In genomic region chr2:190366248-190366753, GRCh38 we compare ENCODE assay signal across 26 cellular contexts.
"Had no signal": no experiment of that assay in that cellular context is flagged by ENCODE, and none has a peak within 500 bp of the region (broad histone marks: within the 10 kb centered on the region; RNA-seq: fewer than 3 reads in every experiment).

No MANE protein-coding gene starts in this region.

- H3K27ac ChIP-seq: coronary artery, esophagus squamous epithelium, gastrocnemius medialis, heart right ventricle, left lung, lower lobe of right lung had no signal

- H3K4me1 Mint-ChIP-seq: mesothelial cell of epicardium had no signal

- H3K4me1 ChIP-seq: gastrocnemius medialis, heart right ventricle, left lung, lower lobe of right lung had no signal

- H3K27me3 ChIP-seq: dorsolateral prefrontal cortex, esophagus squamous epithelium, gastrocnemius medialis, heart right ventricle, left lung had no signal

- H3K4me3 ChIP-seq: coronary artery, dorsolateral prefrontal cortex, esophagus squamous epithelium, gastrocnemius medialis, heart right ventricle, left lung, lower lobe of right lung, mucosa of descending colon had no signal

- FAIRE-seq: colon, endothelial cell of umbilical vein, islet of Langerhans, keratinocyte had no signal

- H3K9me3 Mint-ChIP-seq: mesothelial cell of epicardium, naive B cell had no signal

- H3K9me3 ChIP-seq: esophagus squamous epithelium, gastrocnemius medialis, heart right ventricle, left lung, lower lobe of right lung, mucosa of descending colon had no signal

- H3K27ac Mint-ChIP-seq: mesothelial cell of epicardium, naive B cell had no signal

- H3K27me3 Mint-ChIP-seq: naive B cell had no signal

- DNase-seq: dermis blood vessel endothelial cell; dorsolateral prefrontal cortex; effector CD4-positive, alpha-beta T cell; effector memory CD4-positive, alpha-beta T cell; esophagus squamous epithelium; foreskin fibroblast; foreskin melanocyte; gastrocnemius medialis; glutamatergic neuron; head of caudate nucleus; heart right ventricle; hippocampal formation; left cardiac atrium; left lung; left ventricle myocardium superior; lower lobe of right lung; mesenchymal stem cell; mucosa of descending colon; naive B cell had no signal

- H3K4me3 Mint-ChIP-seq: mesothelial cell of epicardium, naive B cell had no signal

- ATAC-seq: esophagus mucosa, gastrocnemius medialis, heart right ventricle, left cardiac atrium, left lung, left ventricle myocardium superior, lower lobe of right lung, mucosa of descending colon had no signal
